Comparison of ENCODE assay signal across 11 cellular contexts in the genomic region with DNA sequence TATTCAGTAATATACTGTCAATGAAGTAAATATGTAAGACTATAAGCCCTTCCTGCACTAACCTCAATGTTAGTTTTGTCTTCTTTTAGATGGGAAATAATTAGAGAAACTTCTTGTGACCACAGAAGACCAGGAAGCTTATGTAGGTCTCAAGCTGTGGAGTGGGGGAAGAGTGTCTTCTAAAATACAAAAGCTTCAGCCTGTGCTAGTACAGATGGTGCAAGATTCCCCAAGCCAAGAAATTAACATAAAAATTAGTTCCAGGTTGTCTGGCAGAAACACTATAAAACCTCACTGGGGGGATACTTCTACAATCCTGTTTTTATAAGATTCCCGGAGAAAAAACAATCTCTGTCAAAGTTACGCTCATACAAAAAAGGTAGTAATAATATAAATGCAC.
A peak's percentile ranks its signal among the peaks of the same experiment; 100 is the strongest.
DNase-seq lines count a peak whose midpoint lies in the region; ATAC-seq and TF ChIP-seq lines count a peak whose summit lies in the region.
"Had no signal": no experiment of that assay in that cellular context is flagged by ENCODE, and none has a peak within 500 bp of the region (broad histone marks: within the 10 kb centered on the region; RNA-seq: fewer than 3 reads in every experiment).

No MANE protein-coding gene starts in this region.

- intact Hi-C loops in CD4-positive, alpha-beta T cell (cut with DNase I, micrococcal nuclease) = no loop called here
- intact Hi-C loops in IMR-90 (cut with micrococcal nuclease) = no loop called here
- intact Hi-C loops in body of pancreas (cut with DNase I) = no loop called here
- intact Hi-C loops in colonic mucosa (cut with DNase I) = no loop called here
- intact Hi-C loops in OCI-LY7 (cut with micrococcal nuclease; ENCODE audit: unreplicated experiment) = no loop called here

- no peaks in the 10 kb centered on the region for H3K9me2 ChIP-seq in OCI-LY7 (ENCODE audit: insufficient read depth, low read length)

- peak overlapping the region; percentile 90 for H3K27ac Mint-ChIP-seq in CD4-positive, alpha-beta T cell
- H3K27ac Mint-ChIP-seq in nephron = peak overlapping the region; percentile 22 to 95 (median 67)

- no peak overlapping the region for H3K56ac ChIP-seq in IMR-90 (ENCODE audit: extremely low read depth, insufficient read depth, low read length)

- no peaks in the 10 kb centered on the region for H3K27me3 ChIP-seq in CD4-positive, alpha-beta T cell (ENCODE audit: control insufficient read depth, insufficient read depth, low read length)
- H3K27me3 ChIP-seq in IMR-90 (ENCODE audit: control insufficient read depth, insufficient read depth, low read length) (no peaks in the 10 kb centered on the region), body of pancreas (no peaks in the 10 kb centered on the region), colonic mucosa (no peaks in the 10 kb centered on the region), BE2C (no peaks in the 10 kb centered on the region)
- H3K27me3 ChIP-seq: right atrium auricular region had no signal

- no peak overlapping the region for H2BK5ac ChIP-seq in IMR-90 (ENCODE audit: low read depth, low read length, poor library complexity, severe bottlenecking)

- H3K4me1 ChIP-seq in IMR-90 (ENCODE audit: control insufficient read depth, insufficient read depth, low read length) = peaks cover 14% of the 10 kb centered on the region
- H3K4me1 ChIP-seq in body of pancreas = peaks cover 7% of the 10 kb centered on the region
- H3K4me1 ChIP-seq in colonic mucosa = no peaks in the 10 kb centered on the region
- peaks cover 4% of the 10 kb centered on the region for H3K4me1 ChIP-seq in OCI-LY7 (ENCODE audit: insufficient read depth, low read length, poor library complexity, severe bottlenecking)
- H3K4me1 ChIP-seq in BE2C = peaks cover 20% of the 10 kb centered on the region

- H3K9me1 ChIP-seq in IMR-90 (ENCODE audit: insufficient read depth, low read length) = no peaks in the 10 kb centered on the region; the same call in 1 of the 2 replicates

- WGBS in IMR-90 (ENCODE audit: extremely low coverage in 2 of 2, insufficient read length in 1 of 2), 2 experiments = no CpG with 5 or more reads among the region's 2 CpGs
- 97 to 98% methylated on average over 2 of the region's 2 CpGs for WGBS in body of pancreas, 2 donors

- H3K27ac ChIP-seq in CD4-positive, alpha-beta T cell (ENCODE audit: low read depth, low read length) = no peak overlapping the region
- H3K27ac ChIP-seq in IMR-90 (ENCODE audit: insufficient read depth, low read length) = peak overlapping the region; percentile 39; the same call in 1 of the 2 replicates
- no peak overlapping the region for H3K27ac ChIP-seq in body of pancreas
- H3K27ac ChIP-seq in colonic mucosa = no peak overlapping the region
- no peak overlapping the region for H3K27ac ChIP-seq in OCI-LY7 (ENCODE audit: low read depth, low read length, poor library complexity, severe bottlenecking)
- H3K27ac ChIP-seq: RWPE1 had no signal

- H4K20me1 ChIP-seq in IMR-90 (ENCODE audit: insufficient read depth, low read length) = no peaks in the 10 kb centered on the region
- no peaks in the 10 kb centered on the region for H4K20me1 ChIP-seq in OCI-LY7 (ENCODE audit: insufficient read depth, low read length)

- no peak for ATAC-seq in CD4-positive, alpha-beta T cell (ENCODE audit: poor library complexity)
- ATAC-seq in IMR-90 (ENCODE audit: low read depth) = no peak
- no peak for ATAC-seq in body of pancreas

- TF ChIP-seq POLR2A in IMR-90 (IDR thresholded peaks at IDR 0.05; ENCODE audit: low read depth, low read length) (no peak), body of pancreas (IDR thresholded peaks at IDR 0.05) (no peak)

- H3K4me1 Mint-ChIP-seq in CD4-positive, alpha-beta T cell (ENCODE audit: low read depth) = peaks cover 62% of the 10 kb centered on the region
- peaks cover 14% of the 10 kb centered on the region for H3K4me1 Mint-ChIP-seq in nephron

- H2BK120ac ChIP-seq in IMR-90 (ENCODE audit: low read depth, low read length) = no peak overlapping the region

- no peaks in the 10 kb centered on the region for H3K79me1 ChIP-seq in IMR-90 (ENCODE audit: low read depth in 1 of 2, low read length in 2 of 2)

- DNase-seq in CD4-positive, alpha-beta T cell = no peak
- DNase-seq in IMR-90 (no peak), astrocyte of the spinal cord (ENCODE audit: low read depth, low spot score) (peak; percentile 29), body of pancreas (no peak), colonic mucosa (no peak), OCI-LY7 (ENCODE audit: low spot score) (no peak), BE2C (no peak)
- DNase-seq: KBM-7 had no signal

- H3K18ac ChIP-seq in IMR-90 (ENCODE audit: low read depth, low read length) = peak overlapping the region; percentile 47; the same call in 1 of the 2 replicates

- POLR2A ChIA-PET in CD4-positive, alpha-beta T cell (lab: Charles Lee) = interaction anchor here (0.8 to 2.0 kb wide), 3 partner anchors 9 to 51 kb away, joined by 3 to 5 read pairs (median 3); no protein-coding TSS in a partner anchor
- POLR2A ChIA-PET in IMR-90 (lab: Charles Lee; ENCODE audit: unreplicated experiment) (no interaction called here), OCI-LY7 (lab: Charles Lee) (interaction anchor here (0.9 to 1.0 kb wide), 2 partner anchors 51 to 100 kb away, joined by 3 to 5 read pairs; no protein-coding TSS in a partner anchor)

- no peak for TF ChIP-seq CTCF in CD4-positive, alpha-beta T cell (IDR thresholded peaks at IDR 0.05)
- TF ChIP-seq CTCF in IMR-90 (conservative IDR thresholded peaks at IDR 0.05; ENCODE audit: low read depth, low read length) (no peak), astrocyte of the spinal cord (IDR thresholded peaks at IDR 0.05; ENCODE audit: low read depth, low read length) (no peak), nephron (IDR thresholded peaks at IDR 0.05; ENCODE audit: unreplicated experiment in 3 of 3) (no peak), body of pancreas (IDR thresholded peaks at IDR 0.05) (no peak), colonic mucosa (IDR thresholded peaks at IDR 0.05) (no peak), OCI-LY7 (conservative IDR thresholded peaks at IDR 0.05; ENCODE audit: low read length) (no peak), BE2C (IDR thresholded peaks at IDR 0.05; ENCODE audit: low read depth, low read length) (no peak)

- no peak overlapping the region for H3K4me3 ChIP-seq in IMR-90 (ENCODE audit: insufficient read depth, low read depth, low read length)
- no peak overlapping the region for H3K4me3 ChIP-seq in astrocyte of the spinal cord (ENCODE audit: low read depth, low read length)
- H3K4me3 ChIP-seq in body of pancreas = no peak overlapping the region
- no peak overlapping the region for H3K4me3 ChIP-seq in colonic mucosa
- no peak overlapping the region for H3K4me3 ChIP-seq in OCI-LY7 (ENCODE audit: low read depth, low read length, poor library complexity, severe bottlenecking)
- no peak overlapping the region for H3K4me3 ChIP-seq in BE2C (ENCODE audit: low read depth, low read length)
- H3K4me3 ChIP-seq: right atrium auricular region had no signal

- no peak overlapping the region; the same call in 1 of the 2 replicates for H3K14ac ChIP-seq in IMR-90 (replicated peaks; ENCODE audit: low read depth, low read length)

- H4K91ac ChIP-seq in IMR-90 (ENCODE audit: insufficient read depth, low read depth, low read length) = no peak overlapping the region

- BruUV-seq in IMR-90 (replicated peaks; lab: Mats Ljungman, UMichigan) (no TSS peak), OCI-LY7 (replicated peaks; lab: Mats Ljungman, UMichigan) (no TSS peak)

- H2BK20ac ChIP-seq in IMR-90 (ENCODE audit: low read depth, low read length) = peak overlapping the region; percentile 48; the same call in 1 of the 2 replicates

- H3K23ac ChIP-seq in IMR-90 (ENCODE audit: low read depth, low read length) = no peak overlapping the region

- no peak overlapping the region for H2BK15ac ChIP-seq in IMR-90 (ENCODE audit: low read depth, low read length)

- peaks cover 8% of the 10 kb centered on the region for H3K36me3 ChIP-seq in IMR-90 (ENCODE audit: control insufficient read depth, insufficient read depth, low read length)
- no peaks in the 10 kb centered on the region for H3K36me3 ChIP-seq in body of pancreas (replicated peaks in 1 of 2; ENCODE audit: insufficient read depth in 1 of 2, low read depth in 2 of 2)
- H3K36me3 ChIP-seq in colonic mucosa = no peaks in the 10 kb centered on the region
- H3K36me3 ChIP-seq in OCI-LY7 (ENCODE audit: insufficient read depth, low read length) = peaks cover 64% of the 10 kb centered on the region
- peaks cover 2% of the 10 kb centered on the region; the same call in 1 of the 2 replicates for H3K36me3 ChIP-seq in BE2C
- H3K36me3 ChIP-seq: right atrium auricular region had no signal

- H4K8ac ChIP-seq in IMR-90 (ENCODE audit: low read depth in 2 of 2, low read length in 2 of 2) = no peak overlapping the region

- TF ChIP-seq RAD21 in IMR-90 (IDR thresholded peaks at IDR 0.05; ENCODE audit: low read length) = no peak

- in situ Hi-C loops in IMR-90 (cut with MboI; ENCODE audit: low sequenced_read_pairs) (no loop called here), astrocyte of the spinal cord (cut with HindIII; ENCODE audit: low sequenced_read_pairs) (no loop called here)

- H3K9ac ChIP-seq in IMR-90 (ENCODE audit: low read depth, low read length) (no peak overlapping the region), colonic mucosa (ENCODE audit: low read depth in 2 of 2, low read length in 2 of 2) (no peak overlapping the region)

- H2AFZ ChIP-seq in IMR-90 (replicated peaks; ENCODE audit: low read length, poor library complexity) = no peak overlapping the region
- no peak overlapping the region for H2AFZ ChIP-seq in OCI-LY7 (ENCODE audit: low read length)

- H3K36me3 Mint-ChIP-seq in CD4-positive, alpha-beta T cell (ENCODE audit: low read depth) = peaks cover 59% of the 10 kb centered on the region
- H3K36me3 Mint-ChIP-seq in nephron (ENCODE audit: low read depth) = peaks cover 49% of the 10 kb centered on the region

- H3K27me3 Mint-ChIP-seq in CD4-positive, alpha-beta T cell = no peaks in the 10 kb centered on the region
- H3K27me3 Mint-ChIP-seq in nephron (ENCODE audit: low read depth) = no peaks in the 10 kb centered on the region

- no peak overlapping the region for H4K5ac ChIP-seq in IMR-90 (ENCODE audit: low read depth, low read length)

- CTCF ChIA-PET in CD4-positive, alpha-beta T cell (lab: Charles Lee) = interaction anchor here (1.1 kb wide), 1 partner anchor 20 kb away, joined by 3 read pairs; no protein-coding TSS in a partner anchor
- CTCF ChIA-PET in IMR-90 (lab: Yijun Ruan, JAX) (interaction anchor here (1.1 kb wide), 1 partner anchor 11 kb away, joined by 3 read pairs; no protein-coding TSS in a partner anchor), OCI-LY7 (lab: Charles Lee; ENCODE audit: unreplicated experiment) (no interaction called here)

- no peaks in the 10 kb centered on the region for H3K9me3 ChIP-seq in CD4-positive, alpha-beta T cell (ENCODE audit: control insufficient read depth, low read length)
- H3K9me3 ChIP-seq in IMR-90 (ENCODE audit: control insufficient read depth, insufficient read depth, low read length) (peaks cover 5% of the 10 kb centered on the region), body of pancreas (no peaks in the 10 kb centered on the region), colonic mucosa (no peaks in the 10 kb centered on the region), OCI-LY7 (ENCODE audit: low read length) (peaks cover 15% of the 10 kb centered on the region), BE2C (no peaks in the 10 kb centered on the region)

- peak overlapping the region; percentile 39 for H3K4me3 Mint-ChIP-seq in CD4-positive, alpha-beta T cell
- no peak overlapping the region for H3K4me3 Mint-ChIP-seq in nephron

- no peak overlapping the region for H2AK5ac ChIP-seq in IMR-90 (ENCODE audit: low read depth, low read length)

- H3K4ac ChIP-seq in IMR-90 (ENCODE audit: low read depth, low read length) = no peak overlapping the region

- dilution Hi-C loops in IMR-90 (cut with HindIII; ENCODE audit: low sequenced_read_pairs, unreplicated experiment) = no loop called here

- H3K9me3 Mint-ChIP-seq in CD4-positive, alpha-beta T cell = peaks cover 7% of the 10 kb centered on the region
- H3K9me3 Mint-ChIP-seq in nephron = peaks cover 25% of the 10 kb centered on the region

- H2AK9ac ChIP-seq in IMR-90 (replicated peaks; ENCODE audit: low read depth, low read length, poor library complexity) = no peak overlapping the region

- H3K79me2 ChIP-seq in OCI-LY7 (ENCODE audit: insufficient read depth, low read depth, low read length) = no peaks in the 10 kb centered on the region

- H3K4me2 ChIP-seq in IMR-90 (ENCODE audit: low read depth, low read length) = no peak overlapping the region
- H3K4me2 ChIP-seq in OCI-LY7 (ENCODE audit: low read length) = no peak overlapping the region
